15 cellular contexts compared by ENCODE assay signal in genomic region chr2:196294510-196294909, GRCh38.
DNase-seq lines count a peak whose midpoint lies in the region; ATAC-seq and TF ChIP-seq lines count a peak whose summit lies in the region.
"Had no signal": no experiment of that assay in that cellular context is flagged by ENCODE, and none has a peak within 500 bp of the region (broad histone marks: within the 10 kb centered on the region; RNA-seq: fewer than 3 reads in every experiment).

No MANE protein-coding gene starts in this region.

- H3K27ac ChIP-seq in left ventricle myocardium inferior (replicated peaks) (peak overlapping the region; percentile 27), hepatocyte (peak overlapping the region; percentile 22), caudate nucleus (ENCODE audit: low read depth, low read length) (no peak overlapping the region)
- H3K27ac ChIP-seq: C4-2B had no signal

- TF ChIP-seq CTCF in left ventricle myocardium inferior (IDR thresholded peaks at IDR 0.05; ENCODE audit: borderline replicate concordance), result no peak
- TF ChIP-seq CTCF in hepatocyte (IDR thresholded peaks at IDR 0.05; ENCODE audit: poor library complexity), result no peak

- H4K20me1 ChIP-seq in hepatocyte (ENCODE audit: insufficient read depth, poor library complexity, severe bottlenecking), result no peaks in the 10 kb centered on the region

- intact Hi-C loops in left ventricle myocardium inferior (cut with micrococcal nuclease), result no loop called here
- intact Hi-C loops in left cardiac atrium (cut with DNase I), result no loop called here

- DNase-seq in left ventricle myocardium inferior (no peak), left cardiac atrium (no peak), adipocyte (ENCODE audit: low read depth) (no peak), hepatocyte (ENCODE audit: low spot score) (no peak), caudate nucleus (lab: John Stamatoyannopoulos, UW) (no peak)
- DNase-seq in effector CD8-positive, alpha-beta T cell (lab: John Stamatoyannopoulos, UW), result no peak
- DNase-seq: activated CD4-positive, CD25-positive, alpha-beta regulatory T cell treated with anti-CD3 and anti-CD28 coated beads, Interleukin-2, amount 50 U/mL, for 72 hours; activated gamma-delta T cell; DMS153; endodermal cell; NCI-H2029 treated with DMSO at 0.1 percent for 48 hours; SHP77 had no signal

- H3K4me2 ChIP-seq in hepatocyte, result peak overlapping the region; percentile 2

- H3K9me3 ChIP-seq in left ventricle myocardium inferior (replicated peaks), result no peaks in the 10 kb centered on the region
- no peaks in the 10 kb centered on the region for H3K9me3 ChIP-seq in adipocyte (ENCODE audit: control insufficient read depth, low read length)
- H3K9me3 ChIP-seq in hepatocyte (ENCODE audit: low read depth), result no peaks in the 10 kb centered on the region

- peak overlapping the region; percentile 30 for H3K9ac ChIP-seq in adipocyte (ENCODE audit: low read length)

- 14% methylated on average over 1 of the region's 1 CpG for WGBS in hepatocyte (ENCODE audit: low lambda C conversion rate, missing lambda C conversion rate)

- H3K4me1 ChIP-seq in left ventricle myocardium inferior, result peaks cover 58% of the 10 kb centered on the region
- peaks cover 22% of the 10 kb centered on the region for H3K4me1 ChIP-seq in adipocyte (ENCODE audit: control insufficient read depth, insufficient read depth, low read length)
- H3K4me1 ChIP-seq in hepatocyte (ENCODE audit: insufficient read depth), result peaks cover 7% of the 10 kb centered on the region

- H3K79me2 ChIP-seq in hepatocyte, result no peaks in the 10 kb centered on the region

- H3K4me3 ChIP-seq in left ventricle myocardium inferior (no peak overlapping the region), adipocyte (ENCODE audit: low read length) (peak overlapping the region; percentile 21), hepatocyte (no peak overlapping the region)

- H2AFZ ChIP-seq in hepatocyte, result no peak overlapping the region

- H3K36me3 ChIP-seq in left ventricle myocardium inferior (peaks cover 3% of the 10 kb centered on the region), adipocyte (ENCODE audit: control insufficient read depth, insufficient read depth, low read length, severe bottlenecking) (no peaks in the 10 kb centered on the region), hepatocyte (replicated peaks; ENCODE audit: insufficient read depth, low read depth) (no peaks in the 10 kb centered on the region)

- H3K27me3 ChIP-seq in left ventricle myocardium inferior (ENCODE audit: low read depth), result no peaks in the 10 kb centered on the region
- no peaks in the 10 kb centered on the region for H3K27me3 ChIP-seq in adipocyte (replicated peaks; ENCODE audit: control insufficient read depth, insufficient read depth, low read length)
- no peaks in the 10 kb centered on the region for H3K27me3 ChIP-seq in hepatocyte

- ATAC-seq in left cardiac atrium (no peak), HG03175 (IDR thresholded peaks at IDR 0.05; ENCODE audit: unreplicated experiment) (no peak), GM21447 (IDR thresholded peaks at IDR 0.05; ENCODE audit: unreplicated experiment) (no peak)

- no peaks in the 10 kb centered on the region for H3K9me2 ChIP-seq in hepatocyte (replicated peaks; ENCODE audit: insufficient read depth)
